In genomic region chr19:45117167-45117594, GRCh38 we compare ENCODE assay signal across 8 cellular contexts. TPM values are rescaled to one million over a fixed set of nuclear protein-coding genes. Genes with fewer than 3 reads are reported as not detected.
DNase-seq lines count a peak whose midpoint lies in the region; ATAC-seq and FAIRE-seq lines count a peak whose summit lies in the region.

No MANE protein-coding gene starts in this region.

- peak overlapping the region; percentile 11 to 87 (median 68) for H3K4me3 Mint-ChIP-seq in naive B cell

- DNase-seq in GM18507 (ENCODE audit: extremely low spot score, insufficient read length, low read depth) (peak; percentile 48), NCI-H2171 (lab: John Stamatoyannopoulos, UW) (peak; percentile 58), naive B cell (peak; percentile 24), kidney tubule cell (ENCODE audit: low spot score) (no peak), foreskin melanocyte (no peak)
- DNase-seq in activated CD8-positive, alpha-beta memory T cell treated with anti-CD3 and anti-CD28 coated beads for 4 hours (ENCODE audit: low read depth in 2 of 2): peak; percentile 32 to 33

- FAIRE-seq in GM18507 (lab: Jason Lieb, UNC): peak; percentile 90

- no peaks in the 10 kb centered on the region for H3K9me3 Mint-ChIP-seq in naive B cell

- no peaks in the 10 kb centered on the region for H3K27me3 Mint-ChIP-seq in naive B cell

- peak overlapping the region in 2 of 6 donors; percentile 88 to 93 for H3K27ac Mint-ChIP-seq in naive B cell

- no peaks in the 10 kb centered on the region for H3K36me3 Mint-ChIP-seq in naive B cell

- peaks cover 51 to 95% (median 92%) of the 10 kb centered on the region in 3 donors for H3K4me1 Mint-ChIP-seq in naive B cell

- ATAC-seq in naive B cell (ENCODE audit: low read depth in 2 of 2) (peak; percentile 45 to 66), GM21381 (IDR thresholded peaks at IDR 0.05; ENCODE audit: unreplicated experiment) (no peak), GM21619 (IDR thresholded peaks at IDR 0.05; ENCODE audit: unreplicated experiment) (no peak)

RNA-seq across cellular contexts. Expression of gene PPP1R37, which starts 24.2 kb away (rescaled TPM):
- polyA plus RNA-seq in naive B cell (ENCODE audit: low read depth in 6 of 6): 1 to 10 TPM in 1 of 6 donors, under 1 TPM in 4, not detected in 1; 0.20 to 1.4 (median 0.32) TPM

RNA-seq across cellular contexts. Expression of gene GEMIN7, which starts 38.1 kb away (rescaled TPM):
- polyA plus RNA-seq in naive B cell (ENCODE audit: low read depth in 6 of 6): 100 to 1,000 TPM in 4 of 6 donors, 10 to 100 TPM in 2; 86.8 to 138 (median 102) TPM

RNA-seq across cellular contexts. Expression of gene ZNF296, which starts 40.9 kb away (rescaled TPM):
- polyA plus RNA-seq in naive B cell (ENCODE audit: low read depth in 6 of 6): 10 to 100 TPM in 5 of 6 donors, 1 to 10 TPM in 1; 7.2 to 35.9 (median 13.7) TPM

RNA-seq across cellular contexts. Expression of gene NKPD1, which starts 43.6 kb away (rescaled TPM):
- not detected for polyA plus RNA-seq in naive B cell (ENCODE audit: low read depth in 6 of 6)

Comparison
In these comparisons a context has a peak if more than half of its experiments do, and no peak if none do; other contexts are left out.
1. DNase-seq: peak in GM18507 (single experiment), NCI-H2171 (single experiment), activated CD8-positive, alpha-beta memory T cell treated with anti-CD3 and anti-CD28 coated beads for 4 hours (2 of 2) and naive B cell (single experiment); none in kidney tubule cell (single experiment) and foreskin melanocyte (single experiment).
2. ATAC-seq: peak in naive B cell (2 of 2); none in GM21381 (single experiment) and GM21619 (single experiment).